ENCODE assay signal across 13 cellular contexts in genomic region chr6:162249907-162250642, GRCh38.
DNase-seq lines count a peak whose midpoint lies in the region; FAIRE-seq and TF ChIP-seq lines count a peak whose summit lies in the region.
"Had no signal": no experiment of that assay in that cellular context is flagged by ENCODE, and none has a peak within 500 bp of the region (broad histone marks: within the 10 kb centered on the region; RNA-seq: fewer than 3 reads in every experiment).

No MANE protein-coding gene starts in this region.

- no peaks in the 10 kb centered on the region for H3K4me1 Mint-ChIP-seq in activated CD4-positive, alpha-beta memory T cell treated with anti-CD3 and anti-CD28 coated beads for 36 hours (ENCODE audit: low read depth)
- H3K4me1 Mint-ChIP-seq in T-helper 2 cell treated with Interferon-gamma antibody and Interleukin-4, amounts not matched to agents 5 μg/mL and 100 μg/mL, for 36 hours (ENCODE audit: low read depth): no peaks in the 10 kb centered on the region
- H3K4me1 Mint-ChIP-seq: CD8-positive, alpha-beta memory T cell had no signal

- no peak for TF ChIP-seq CTCF in endothelial cell of umbilical vein (IDR thresholded peaks at IDR 0.05; ENCODE audit: extremely low read depth in 1 of 2, insufficient read depth in 1 of 2, low read depth in 1 of 2, low read length in 2 of 2)

- POLR2A ChIA-PET in endothelial cell of umbilical vein (lab: Charles Lee): interaction anchor here (0.7 kb wide), 1 partner anchor 843 kb away, joined by 3 read pairs; no protein-coding TSS in a partner anchor
- POLR2A ChIA-PET in activated CD4-positive, alpha-beta memory T cell treated with anti-CD3 and anti-CD28 coated beads for 36 hours (lab: Charles Lee): no interaction called here

- no peak overlapping the region for H3K9ac ChIP-seq in endothelial cell of umbilical vein (replicated peaks; ENCODE audit: extremely low read depth, insufficient read depth, low read length)
- H3K9ac ChIP-seq: GM23248 had no signal

- no peak for TF ChIP-seq POLR2A in endothelial cell of umbilical vein (IDR thresholded peaks at IDR 0.05; ENCODE audit: low read depth, low read length)

- no peaks in the 10 kb centered on the region for H3K36me3 Mint-ChIP-seq in activated CD4-positive, alpha-beta memory T cell treated with anti-CD3 and anti-CD28 coated beads for 36 hours
- no peaks in the 10 kb centered on the region for H3K36me3 Mint-ChIP-seq in T-helper 2 cell treated with Interferon-gamma antibody and Interleukin-4, amounts not matched to agents 5 μg/mL and 100 μg/mL, for 36 hours (ENCODE audit: low read depth)

- no peaks in the 10 kb centered on the region for H3K9me3 Mint-ChIP-seq in activated CD4-positive, alpha-beta memory T cell treated with anti-CD3 and anti-CD28 coated beads for 36 hours
- no peaks in the 10 kb centered on the region for H3K9me3 Mint-ChIP-seq in T-helper 2 cell treated with Interferon-gamma antibody and Interleukin-4, amounts not matched to agents 5 μg/mL and 100 μg/mL, for 36 hours

- no peak for DNase-seq in endothelial cell of umbilical vein (ENCODE audit: low read depth, low spot score)
- peak; percentile 33 for DNase-seq in kidney tubule cell (ENCODE audit: low spot score)
- DNase-seq in mucosa of gallbladder (ENCODE audit: low spot score): peak; percentile 22
- no peak for DNase-seq in activated CD4-positive, alpha-beta memory T cell treated with anti-CD3 and anti-CD28 coated beads for 36 hours
- DNase-seq in T-helper 2 cell treated with Interferon-gamma antibody and Interleukin-4, amounts not matched to agents 5 μg/mL and 100 μg/mL, for 36 hours (ENCODE audit: low spot score): no peak
- DNase-seq in activated CD4-positive, alpha-beta T cell treated with anti-CD3 and anti-CD28 coated beads for 4 hours: no peak
- DNase-seq: Caco-2; CD8-positive, alpha-beta memory T cell; GM23248 had no signal

- no peaks in the 10 kb centered on the region for H3K9me1 ChIP-seq in endothelial cell of umbilical vein (replicated peaks; ENCODE audit: control insufficient read depth, extremely low read depth, insufficient read depth, low read length)

- no peak overlapping the region for H2AFZ ChIP-seq in endothelial cell of umbilical vein (ENCODE audit: low read depth, low read length)
- H2AFZ ChIP-seq: GM23248 had no signal

- CTCF ChIA-PET in endothelial cell of umbilical vein (lab: Charles Lee): no interaction called here
- CTCF ChIA-PET in activated CD4-positive, alpha-beta memory T cell treated with anti-CD3 and anti-CD28 coated beads for 36 hours (lab: Charles Lee): no interaction called here

- no peak overlapping the region for H3K4me3 Mint-ChIP-seq in activated CD4-positive, alpha-beta memory T cell treated with anti-CD3 and anti-CD28 coated beads for 36 hours
- no peak overlapping the region for H3K4me3 Mint-ChIP-seq in T-helper 2 cell treated with Interferon-gamma antibody and Interleukin-4, amounts not matched to agents 5 μg/mL and 100 μg/mL, for 36 hours
- H3K4me3 Mint-ChIP-seq: CD8-positive, alpha-beta memory T cell had no signal

- H3K27ac ChIP-seq in endothelial cell of umbilical vein (ENCODE audit: insufficient read depth, low read depth, low read length): no peak overlapping the region
- H3K27ac ChIP-seq: A549, GM23248 had no signal

- intact Hi-C loops in endothelial cell of umbilical vein (cut with micrococcal nuclease): no loop called here
- intact Hi-C loops in activated CD4-positive, alpha-beta memory T cell treated with anti-CD3 and anti-CD28 coated beads for 36 hours (cut with micrococcal nuclease): no loop called here

- H3K27me3 Mint-ChIP-seq in activated CD4-positive, alpha-beta memory T cell treated with anti-CD3 and anti-CD28 coated beads for 36 hours: no peaks in the 10 kb centered on the region
- no peaks in the 10 kb centered on the region for H3K27me3 Mint-ChIP-seq in T-helper 2 cell treated with Interferon-gamma antibody and Interleukin-4, amounts not matched to agents 5 μg/mL and 100 μg/mL, for 36 hours (ENCODE audit: low read depth)
- H3K27me3 Mint-ChIP-seq: CD8-positive, alpha-beta memory T cell had no signal

- H4K20me1 ChIP-seq in endothelial cell of umbilical vein (replicated peaks; ENCODE audit: control insufficient read depth, extremely low read depth, insufficient read depth, low read length): no peaks in the 10 kb centered on the region

- H3K4me1 ChIP-seq in endothelial cell of umbilical vein (ENCODE audit: control insufficient read depth, extremely low read depth, insufficient read depth, low read length): no peaks in the 10 kb centered on the region
- H3K4me1 ChIP-seq: A549 had no signal

- no TSS peak for BruUV-seq in endothelial cell of umbilical vein (replicated peaks; lab: Mats Ljungman, UMichigan)

- no peak overlapping the region for H3K4me2 ChIP-seq in endothelial cell of umbilical vein (ENCODE audit: insufficient read depth, low read length)
- H3K4me2 ChIP-seq: A549 had no signal

- dilution Hi-C loops in endothelial cell of umbilical vein (cut with MboI; ENCODE audit: extremely low pct_ligation_motif_present, low sequenced_read_pairs): no loop called here

- no peaks in the 10 kb centered on the region for H3K27me3 ChIP-seq in endothelial cell of umbilical vein (ENCODE audit: control insufficient read depth in 2 of 2, insufficient read depth in 2 of 2, low read length in 2 of 2)

- FAIRE-seq in endothelial cell of umbilical vein (lab: Jason Lieb, UNC): peak; percentile 8
- FAIRE-seq: A549, GM12878, H54, HTR-8/SVneo had no signal

- H3K36me3 ChIP-seq in endothelial cell of umbilical vein (ENCODE audit: control insufficient read depth in 2 of 2, extremely low read depth in 1 of 2, insufficient read depth in 2 of 2, low read length in 2 of 2): no peaks in the 10 kb centered on the region

- H3K27ac Mint-ChIP-seq in activated CD4-positive, alpha-beta memory T cell treated with anti-CD3 and anti-CD28 coated beads for 36 hours: no peak overlapping the region
- H3K27ac Mint-ChIP-seq in T-helper 2 cell treated with Interferon-gamma antibody and Interleukin-4, amounts not matched to agents 5 μg/mL and 100 μg/mL, for 36 hours: no peak overlapping the region
- H3K27ac Mint-ChIP-seq: CD8-positive, alpha-beta memory T cell had no signal

- no peaks in the 10 kb centered on the region for H3K9me3 ChIP-seq in endothelial cell of umbilical vein (replicated peaks; ENCODE audit: control insufficient read depth, insufficient read depth, low read length)
- H3K9me3 ChIP-seq: A549, Caco-2 had no signal

- H3K4me3 ChIP-seq in endothelial cell of umbilical vein (replicated peaks in 1 of 3; ENCODE audit: insufficient read depth in 1 of 3, low read depth in 1 of 3, low read length in 3 of 3): no peak overlapping the region
- H3K4me3 ChIP-seq: A549, GM12878, GM23248 had no signal

- no peaks in the 10 kb centered on the region for H3K79me2 ChIP-seq in endothelial cell of umbilical vein (ENCODE audit: control insufficient read depth, insufficient read depth, low read length)

TF ChIP-seq in endothelial cell of umbilical vein, 7 proteins besides CTCF, POLR2A, EP300 and RAD21:
- TF ChIP-seq EZH2 (IDR thresholded peaks at IDR 0.05; ENCODE audit: borderline replicate concordance, low read depth, low read length, severe bottlenecking) (no peak), MAX (IDR thresholded peaks at IDR 0.05; ENCODE audit: insufficient read depth, insufficient read length) (no peak), POLR2AphosphoS5 (IDR thresholded peaks at IDR 0.05; ENCODE audit: insufficient read depth, low read depth, low read length) (no peak), JUN (IDR thresholded peaks at IDR 0.05; ENCODE audit: borderline replicate concordance, insufficient read depth, insufficient read length, low read depth) (no peak), FOS (IDR thresholded peaks at IDR 0.05; ENCODE audit: borderline replicate concordance, insufficient read depth, low read length) (no peak), GATA2 (IDR thresholded peaks at IDR 0.05; ENCODE audit: insufficient read depth, insufficient read length, low read depth, low read length) (no peak), MYC (IDR thresholded peaks at IDR 0.05; ENCODE audit: low read depth, low read length) (no peak)

Comparison
In these comparisons a context has a peak if more than half of its experiments do, and no peak if none do; other contexts are left out.
1. DNase-seq: peak in kidney tubule cell (single experiment) and mucosa of gallbladder (single experiment); none in endothelial cell of umbilical vein (single experiment), activated CD4-positive, alpha-beta memory T cell treated with anti-CD3 and anti-CD28 coated beads for 36 hours (single experiment), T-helper 2 cell treated with Interferon-gamma antibody and Interleukin-4, amounts not matched to agents 5 μg/mL and 100 μg/mL, for 36 hours (single experiment) and activated CD4-positive, alpha-beta T cell treated with anti-CD3 and anti-CD28 coated beads for 4 hours (0 of 2).